ENCODE assay signal across 18 cellular contexts in genomic region chr7:27875832-27876231, GRCh38.
DNase-seq lines count a peak whose midpoint lies in the region; ATAC-seq, FAIRE-seq and TF ChIP-seq lines count a peak whose summit lies in the region.
"Had no signal": no experiment of that assay in that cellular context is flagged by ENCODE, and none has a peak within 500 bp of the region (broad histone marks: within the 10 kb centered on the region; RNA-seq: fewer than 3 reads in every experiment).

No MANE protein-coding gene starts in this region.

- H3K4me1 ChIP-seq in mesenchymal stem cell (ENCODE audit: control insufficient read depth, insufficient read depth, low read depth, low read length) (peaks cover 24% of the 10 kb centered on the region), pancreas (peaks cover 34 to 51% (median 50%) of the 10 kb centered on the region in 3 donors)
- H3K4me1 ChIP-seq: Caco-2 had no signal

- DNase-seq in ELF-1 (ENCODE audit: low read depth, low spot score) (peak; percentile 52), NCI-H69 (lab: John Stamatoyannopoulos, UW) (peak; percentile 87), mesenchymal stem cell (no peak), pancreas (no peak), HK-2 (ENCODE audit: unreplicated experiment) (no peak), COLO829 (ENCODE audit: low spot score) (no peak)
- DNase-seq: C1 segment of cervical spinal cord; Caco-2; CD4-positive, alpha-beta memory T cell; DMS153; DND-41; GDM1; GOT3; HFFc6 had no signal

- peak overlapping the region; percentile 99 for H2AK5ac ChIP-seq in mesenchymal stem cell (ENCODE audit: low read length, severe bottlenecking)

- no peak overlapping the region for H3K18ac ChIP-seq in mesenchymal stem cell (ENCODE audit: low read depth in 1 of 2, low read length in 2 of 2)

- FAIRE-seq in pancreas (lab: Jason Lieb, UNC), result no peak
- FAIRE-seq: GM12878, GM19239, H54 had no signal

- no peak overlapping the region for H3K9ac ChIP-seq in mesenchymal stem cell (ENCODE audit: low read length)

- no peak overlapping the region for H3K14ac ChIP-seq in mesenchymal stem cell (ENCODE audit: low read length in 2 of 2)

- 100% methylated on average over 2 of the region's 2 CpGs for WGBS in mesenchymal stem cell
- WGBS in pancreas, 2 donors, result 97 to 100% methylated on average over 2 of the region's 2 CpGs

- H3K23ac ChIP-seq in mesenchymal stem cell (ENCODE audit: low read length in 2 of 2), result no peak overlapping the region

- H3K4me3 ChIP-seq in mesenchymal stem cell (ENCODE audit: insufficient read depth in 1 of 2, low read depth in 1 of 2, low read length in 2 of 2) (no peak overlapping the region), pancreas (no peak overlapping the region)
- H3K4me3 ChIP-seq: GM12878, HAP-1 had no signal

- no peak overlapping the region for H4K91ac ChIP-seq in mesenchymal stem cell (ENCODE audit: low read length)

- no peak overlapping the region for H2BK120ac ChIP-seq in mesenchymal stem cell (ENCODE audit: low read depth, low read length)

- intact Hi-C loops in pancreas (cut with DNase I), result no loop called here

- H3K27ac ChIP-seq in mesenchymal stem cell (ENCODE audit: low read length, poor library complexity, severe bottlenecking) (no peak overlapping the region), pancreas (peak overlapping the region in 3 of 4 donors; percentile 10 to 84 (median 82))

- no peak overlapping the region for H2BK5ac ChIP-seq in mesenchymal stem cell (ENCODE audit: low read depth, low read length, poor library complexity, severe bottlenecking)

- H3K27me3 ChIP-seq in mesenchymal stem cell (ENCODE audit: control insufficient read depth in 1 of 2, insufficient read depth in 1 of 2, low read length in 2 of 2) (no peaks in the 10 kb centered on the region), pancreas (no peaks in the 10 kb centered on the region)

- no peak for ATAC-seq in pancreas
- ATAC-seq: GM12878 had no signal

- H3K36me3 ChIP-seq in mesenchymal stem cell (ENCODE audit: control insufficient read depth in 1 of 2, insufficient read depth in 2 of 2, low read depth in 1 of 2, low read length in 2 of 2), result no peaks in the 10 kb centered on the region
- no peaks in the 10 kb centered on the region for H3K36me3 ChIP-seq in pancreas
- H3K36me3 ChIP-seq: HAP-1 had no signal

- H3K4ac ChIP-seq in mesenchymal stem cell (ENCODE audit: low read depth in 1 of 2, low read length in 2 of 2), result no peak overlapping the region

- no peaks in the 10 kb centered on the region for H3K9me3 ChIP-seq in mesenchymal stem cell (ENCODE audit: control insufficient read depth, low read length)
- H3K9me3 ChIP-seq in pancreas, result no peaks in the 10 kb centered on the region
- H3K9me3 ChIP-seq: Caco-2, HAP-1 had no signal

- no peak overlapping the region for H2BK15ac ChIP-seq in mesenchymal stem cell (ENCODE audit: low read depth, poor library complexity, severe bottlenecking)

- H3K4me2 ChIP-seq in mesenchymal stem cell (ENCODE audit: low read length, poor library complexity, severe bottlenecking), result no peak overlapping the region

- H2AFZ ChIP-seq in mesenchymal stem cell (ENCODE audit: low read depth, low read length), result no peak overlapping the region

- H2BK12ac ChIP-seq in mesenchymal stem cell (ENCODE audit: low read length in 2 of 2), result no peak overlapping the region

- H4K8ac ChIP-seq in mesenchymal stem cell (ENCODE audit: low read length), result no peak overlapping the region

- TF ChIP-seq CTCF in pancreas (IDR thresholded peaks at IDR 0.05), result no peak

- peaks cover 13% of the 10 kb centered on the region for H3K79me1 ChIP-seq in mesenchymal stem cell (replicated peaks; ENCODE audit: low read length, poor library complexity, severe bottlenecking)

Comparison
In these comparisons a context has a peak if more than half of its experiments do, and no peak if none do; other contexts are left out.
1. DNase-seq: peak in ELF-1 (single experiment) and NCI-H69 (single experiment); none in mesenchymal stem cell (single experiment), pancreas (0 of 6), HK-2 (single experiment) and COLO829 (single experiment).